ENCODE assay signal across 9 cellular contexts in the genomic region with DNA sequence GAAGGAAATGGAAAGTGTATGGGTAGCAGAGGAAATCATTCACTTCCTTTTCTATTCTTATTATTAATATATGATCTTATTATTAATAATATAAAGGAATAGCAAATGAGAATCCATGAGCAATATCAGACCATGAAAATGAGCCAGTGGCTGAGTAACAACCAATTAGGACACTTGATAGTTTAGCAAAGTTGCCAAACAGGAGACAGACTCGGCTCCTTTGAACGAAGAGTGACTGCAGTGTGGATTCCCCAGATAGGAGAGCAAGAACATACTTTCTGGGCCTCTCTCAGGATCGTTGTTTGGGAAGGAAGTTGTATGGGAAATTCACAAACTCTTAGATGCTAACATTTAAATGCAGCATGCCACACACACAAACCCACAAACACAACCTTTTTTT.
"Had no signal": no experiment of that assay in that cellular context is flagged by ENCODE, and none has a peak within 500 bp of the region (broad histone marks: within the 10 kb centered on the region; RNA-seq: fewer than 3 reads in every experiment).

No MANE protein-coding gene starts in this region.

- H3K4me3 ChIP-seq: K562 had no signal

- DNase-seq: IMR-90, KBM-7, KG1 had no signal

- FAIRE-seq: HepG2, HTR-8/SVneo, K562 had no signal

- H3K4me2 ChIP-seq: KMS-11 had no signal

- H3K4me1 Mint-ChIP-seq: IgD-negative memory B cell had no signal

- H3K4me3 Mint-ChIP-seq: IgD-negative memory B cell had no signal

- H3K27ac ChIP-seq: HL-60, KMS-11 had no signal

- ATAC-seq: HepG2, K562 had no signal

- H3K27me3 Mint-ChIP-seq: IgD-negative memory B cell had no signal

- H3K9ac ChIP-seq: KMS-11 had no signal
